ENCODE assay signal across 26 cellular contexts in genomic region chr15:32910839-32911238, GRCh38.
"Had no signal": no experiment of that assay in that cellular context is flagged by ENCODE, and none has a peak within 500 bp of the region (broad histone marks: within the 10 kb centered on the region; RNA-seq: fewer than 3 reads in every experiment).

No MANE protein-coding gene starts in this region.

- ATAC-seq: HepG2, K562, Panc1, PC-3, Right ventricle myocardium inferior had no signal

- DNase-seq: Kasumi-1; NCI-H1092; NCI-H1105 treated with DMSO at 0.1 percent for 48 hours; NCI-H1417 treated with DMSO at 0.1 percent for 48 hours; NCI-H146; NCI-H1694 treated with DMSO at 0.1 percent for 48 hours; NCI-H1930; NCI-H2081; NCI-H2107; NCI-H226; NCI-H446; NCI-H510A; NCI-H524 treated with DMSO at 0.1 percent for 48 hours; NCI-H69; NCI-H774; NK-92 treated with Interleukin-12 subunit alpha and Interleukin-12 subunit beta, amount 100 ng/mL, for 24 hours; PC-3; SHP77 treated with DMSO at 0.1 percent for 48 hours; SJCRH30; T-helper 1 cell had no signal

- H3K27ac ChIP-seq: KMS-11 had no signal

- H3K27me3 ChIP-seq: SJCRH30 had no signal

- H3K9ac ChIP-seq: KMS-11 had no signal

- H3K4me3 ChIP-seq: K562, SJCRH30 had no signal

- H3K4me2 ChIP-seq: KMS-11 had no signal

- H3K9me3 ChIP-seq: SJCRH30 had no signal

- H3K4me3 Mint-ChIP-seq: IgD-negative memory B cell had no signal
